38 cellular contexts compared by ENCODE assay signal in the genomic region with DNA sequence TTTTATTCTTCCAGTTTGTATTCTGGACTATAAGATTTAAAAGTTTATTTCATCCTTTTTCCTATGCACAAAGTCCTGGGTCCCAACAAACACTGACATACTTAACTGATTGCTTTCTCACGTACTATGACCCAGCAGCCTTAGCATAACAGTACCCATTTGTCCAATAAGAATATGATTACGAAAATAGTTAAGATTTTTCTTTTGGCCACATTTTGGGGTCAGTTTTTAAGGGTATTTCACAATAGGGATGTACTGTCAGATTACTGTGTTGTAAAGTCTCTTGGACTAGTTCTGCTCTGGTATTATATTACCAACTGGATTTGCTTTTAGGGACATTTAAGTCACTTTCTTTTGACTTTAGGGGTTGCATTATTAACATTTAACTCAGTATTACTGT. TPM values are rescaled to one million over a fixed set of nuclear protein-coding genes. Genes with fewer than 3 reads are reported as not detected.
DNase-seq lines count a peak whose midpoint lies in the region; ATAC-seq, FAIRE-seq and TF ChIP-seq lines count a peak whose summit lies in the region.
"Had no signal": no experiment of that assay in that cellular context is flagged by ENCODE, and none has a peak within 500 bp of the region (broad histone marks: within the 10 kb centered on the region; RNA-seq: fewer than 3 reads in every experiment).

No MANE protein-coding gene starts in this region.

- BruUV-seq in K562 (replicated peaks; lab: Mats Ljungman, UMichigan) (no TSS peak), PC-3 (replicated peaks; lab: Mats Ljungman, UMichigan) (no TSS peak), Calu3 (replicated peaks; lab: Mats Ljungman, UMichigan) (no TSS peak)

- no peaks in the 10 kb centered on the region for H3K9me2 ChIP-seq in PC-3 (replicated peaks; ENCODE audit: low read length)

- H2AFZ ChIP-seq in K562 (ENCODE audit: low read depth, low read length) (no peak overlapping the region), PC-3 (ENCODE audit: low read length) (no peak overlapping the region)

- peak; percentile 37 for ATAC-seq in Right ventricle myocardium inferior
- no peak for ATAC-seq in K562
- no peak for ATAC-seq in PC-3
- ATAC-seq: activated CD8-positive, alpha-beta memory T cell treated with anti-CD3 and anti-CD28 coated beads, Interleukin-2, amount 10 ng/mL, durations not matched to agents 7 days and 5 days; activated T-cell treated with anti-CD3 and anti-CD28 coated beads, Interleukin-2, amount 50 U/mL, for 72 hours; naive thymus-derived CD4-positive, alpha-beta T cell; stimulated activated naive CD8-positive, alpha-beta T cell treated with anti-CD3 and anti-CD28 coated beads, Interleukin-15, amount 100 ng/mL, for 72 hours had no signal

- POLR2A ChIA-PET in K562 (lab: Yijun Ruan, JAX): interaction anchor here (0.6 kb wide), 1 partner anchor 89 kb away, joined by 3 read pairs; no protein-coding TSS in a partner anchor
- POLR2A ChIA-PET in PC-3 (lab: Charles Lee; ENCODE audit: unreplicated experiment): no interaction called here
- POLR2A ChIA-PET in HEK293T (lab: Yijun Ruan, JAX): no interaction called here

- no peak overlapping the region for H3K27ac ChIP-seq in K562 (ENCODE audit: extremely low read depth, low read depth, low read length)
- H3K27ac ChIP-seq in PC-3 (ENCODE audit: low read length): no peak overlapping the region
- H3K27ac ChIP-seq: adrenal gland, uterus had no signal

- H3K36me3 ChIP-seq in K562 (ENCODE audit: control insufficient read depth, insufficient read depth, low read length) (no peaks in the 10 kb centered on the region), PC-3 (ENCODE audit: low read depth, low read length) (no peaks in the 10 kb centered on the region)
- H3K36me3 ChIP-seq: adrenal gland, uterus had no signal

- 0% methylated on average over 2 of the region's 2 CpGs for WGBS in K562 (ENCODE audit: insufficient coverage, low coverage, missing lambda C conversion rate)

- H3K27me3 ChIP-seq in K562 (ENCODE audit: control insufficient read depth in 2 of 2, insufficient read depth in 2 of 2, low read length in 2 of 2) (peaks cover 0 to 4% of the 10 kb centered on the region in 2 experiments; a peak in 1 of 5 replicates), PC-3 (ENCODE audit: low read length) (no peaks in the 10 kb centered on the region)
- H3K27me3 ChIP-seq: adrenal gland, uterus had no signal

- no peak overlapping the region for H3K4me3 Mint-ChIP-seq in HFFc6
- no peak overlapping the region for H3K4me3 Mint-ChIP-seq in Calu3 (ENCODE audit: low read depth, unreplicated experiment)
- H3K4me3 Mint-ChIP-seq: activated CD4-positive, alpha-beta T cell treated with anti-CD3 and anti-CD28 coated beads, Interleukin-2, amount 10 ng/mL, durations not matched to agents 7 days and 5 days; activated CD8-positive, alpha-beta memory T cell treated with anti-CD3 and anti-CD28 coated beads, Interleukin-2, amount 10 ng/mL, durations not matched to agents 7 days and 5 days; activated T-cell treated with anti-CD3 and anti-CD28 coated beads, Interleukin-2, amount 50 U/mL, for 72 hours; mesothelial cell of epicardium; stimulated activated naive CD8-positive, alpha-beta T cell treated with anti-CD3 and anti-CD28 coated beads, Interleukin-15, amount 100 ng/mL, for 72 hours had no signal

- H3K9ac ChIP-seq in K562 (ENCODE audit: insufficient read depth in 1 of 2, low read depth in 2 of 2, low read length in 2 of 2): no peak overlapping the region
- no peak overlapping the region for H3K9ac ChIP-seq in PC-3 (ENCODE audit: low read length)

- H3K4me3 ChIP-seq in K562: no peak overlapping the region
- H3K4me3 ChIP-seq in foreskin fibroblast (ENCODE audit: low read depth in 1 of 2, low read length in 2 of 2): no peak overlapping the region
- no peak overlapping the region for H3K4me3 ChIP-seq in PC-3 (ENCODE audit: low read length)
- H3K4me3 ChIP-seq: adrenal gland, uterus had no signal

- FAIRE-seq in K562 (lab: Jason Lieb, UNC): no peak
- FAIRE-seq: colon, H54, small intestine had no signal

- no peak for TF ChIP-seq EP300 in K562 (IDR thresholded peaks at IDR 0.05; ENCODE audit: low read length)

- TF ChIP-seq CTCF in K562 (IDR thresholded peaks at IDR 0.05 in 2 of 3, conservative IDR thresholded peaks at IDR 0.05 in 1 of 3; ENCODE audit: insufficient read depth in 2 of 3, low read depth in 1 of 3, low read length in 3 of 3): no peak
- no peak for TF ChIP-seq CTCF in foreskin fibroblast (IDR thresholded peaks at IDR 0.05; ENCODE audit: low read depth, low read length)
- TF ChIP-seq CTCF in PC-3 (conservative IDR thresholded peaks at IDR 0.05; ENCODE audit: low read depth, low read length): no peak
- TF ChIP-seq CTCF in HFFc6 (IDR thresholded peaks at IDR 0.05): no peak
- TF ChIP-seq CTCF in Calu3 (IDR thresholded peaks at IDR 0.05; ENCODE audit: unreplicated experiment): no peak

- H4K20me1 ChIP-seq in K562 (replicated peaks; ENCODE audit: control insufficient read depth, insufficient read depth, low read length) (no peaks in the 10 kb centered on the region), PC-3 (ENCODE audit: low read length) (no peaks in the 10 kb centered on the region)

- no peak for TF ChIP-seq RAD21 in K562 (CRISPR knock-in tag; conservative IDR thresholded peaks at IDR 0.05 in 1 of 2, IDR thresholded peaks at IDR 0.05 in 1 of 2)

- H3K27ac Mint-ChIP-seq in HFFc6: no peak overlapping the region
- H3K27ac Mint-ChIP-seq in Calu3 (ENCODE audit: unreplicated experiment): no peak overlapping the region
- H3K27ac Mint-ChIP-seq: activated CD4-positive, alpha-beta T cell treated with anti-CD3 and anti-CD28 coated beads, Interleukin-2, amount 10 ng/mL, durations not matched to agents 7 days and 5 days; activated CD8-positive, alpha-beta memory T cell treated with anti-CD3 and anti-CD28 coated beads, Interleukin-2, amount 10 ng/mL, durations not matched to agents 7 days and 5 days; activated T-cell treated with anti-CD3 and anti-CD28 coated beads, Interleukin-2, amount 50 U/mL, for 72 hours; mesothelial cell of epicardium; naive thymus-derived CD4-positive, alpha-beta T cell; stimulated activated naive CD8-positive, alpha-beta T cell treated with anti-CD3 and anti-CD28 coated beads, Interleukin-15, amount 100 ng/mL, for 72 hours had no signal

- H3F3A ChIP-seq in PC-3 (ENCODE audit: low read length, unreplicated experiment): no peaks in the 10 kb centered on the region

- CTCF ChIA-PET in K562 (lab: Yijun Ruan, JAX; ENCODE audit: low intra/inter-chr PET ratio): no interaction called here
- CTCF ChIA-PET in PC-3 (lab: Charles Lee): no interaction called here
- CTCF ChIA-PET in HEK293T (lab: Yijun Ruan, JAX): no interaction called here
- CTCF ChIA-PET in Calu3 (lab: Charles Lee): no interaction called here

- H3K4me1 Mint-ChIP-seq in HFFc6 (ENCODE audit: low read depth) (peaks cover 28% of the 10 kb centered on the region), Calu3 (ENCODE audit: low read depth, unreplicated experiment) (peaks cover 13% of the 10 kb centered on the region)

- intact Hi-C loops in Right ventricle myocardium inferior (cut with DNase I) (no loop called here), cardiac septum (cut with DNase I) (no loop called here), K562 (cut with micrococcal nuclease) (no loop called here), PC-3 (cut with micrococcal nuclease) (no loop called here), Calu3 (cut with micrococcal nuclease; ENCODE audit: unreplicated experiment) (loop anchor here (5.0 kb wide), 1 partner anchor 52 kb away; no protein-coding TSS in a partner anchor)

- no peaks in the 10 kb centered on the region for H3K9me1 ChIP-seq in K562 (ENCODE audit: control insufficient read depth, insufficient read depth, low read length)

- no peaks in the 10 kb centered on the region for H3K79me2 ChIP-seq in K562 (ENCODE audit: control insufficient read depth, insufficient read depth, low read length)
- peaks cover 8% of the 10 kb centered on the region; the same call in 1 of the 2 replicates for H3K79me2 ChIP-seq in PC-3 (ENCODE audit: low read length)

- no peaks in the 10 kb centered on the region for H3K27me3 Mint-ChIP-seq in HFFc6 (ENCODE audit: insufficient read depth)
- H3K27me3 Mint-ChIP-seq in Calu3 (ENCODE audit: unreplicated experiment): no peaks in the 10 kb centered on the region
- H3K27me3 Mint-ChIP-seq: activated CD4-positive, alpha-beta T cell treated with anti-CD3 and anti-CD28 coated beads, Interleukin-2, amount 10 ng/mL, durations not matched to agents 7 days and 5 days; activated CD8-positive, alpha-beta memory T cell treated with anti-CD3 and anti-CD28 coated beads, Interleukin-2, amount 10 ng/mL, durations not matched to agents 7 days and 5 days; CD4-positive, alpha-beta memory T cell; naive thymus-derived CD4-positive, alpha-beta T cell; stimulated activated naive CD8-positive, alpha-beta T cell treated with anti-CD3 and anti-CD28 coated beads, Interleukin-15, amount 100 ng/mL, for 72 hours had no signal

- TF ChIP-seq POLR2A in K562 (conservative IDR thresholded peaks at IDR 0.05): no peak

- no peaks in the 10 kb centered on the region for H3K4me1 ChIP-seq in K562 (replicated peaks in 1 of 2; ENCODE audit: control insufficient read depth in 2 of 2, insufficient read depth in 2 of 2, low read length in 2 of 2)
- peaks cover 8% of the 10 kb centered on the region; the same call in 1 of the 2 replicates for H3K4me1 ChIP-seq in PC-3 (ENCODE audit: insufficient read depth, low read length)
- H3K4me1 ChIP-seq: uterus had no signal

- in situ Hi-C loops in K562 (cut with MboI): no loop called here

- H3K9me3 Mint-ChIP-seq in HFFc6 (no peaks in the 10 kb centered on the region), Calu3 (ENCODE audit: low read depth, unreplicated experiment) (no peaks in the 10 kb centered on the region)
- H3K9me3 Mint-ChIP-seq: CD4-positive, alpha-beta memory T cell; stimulated activated naive CD8-positive, alpha-beta T cell treated with anti-CD3 and anti-CD28 coated beads, Interleukin-15, amount 100 ng/mL, for 72 hours had no signal

- DNase-seq in Right ventricle myocardium inferior (ENCODE audit: missing footprints): no peak
- no peak for DNase-seq in cardiac septum (ENCODE audit: low spot score)
- DNase-seq in K562 (ENCODE audit: extremely low read depth in 1 of 4, low spot score in 3 of 4): no peak
- DNase-seq in foreskin fibroblast: peak; percentile 28 to 56
- no peak for DNase-seq in PC-3
- DNase-seq in HEK293T (ENCODE audit: extremely low spot score): no peak
- no peak for DNase-seq in HFFc6
- no peak for DNase-seq in Calu3
- DNase-seq: 8988T; activated CD4-positive, alpha-beta T cell treated with anti-CD3 and anti-CD28 coated beads, Interleukin-2, amount 10 ng/mL, durations not matched to agents 7 days and 5 days; activated CD8-positive, alpha-beta memory T cell treated with anti-CD3 and anti-CD28 coated beads, Interleukin-2, amount 10 ng/mL, durations not matched to agents 7 days and 5 days; activated naive CD4-positive, alpha-beta T cell; activated T-cell treated with anti-CD3 and anti-CD28 coated beads, Interleukin-2, amount 50 U/mL, for 72 hours; adrenal gland; AML-193; CD4-positive, alpha-beta memory T cell; DMS 273 treated with DMSO at 0.1 percent for 48 hours; effector memory CD4-positive, alpha-beta T cell; islet precursor cell; KG1; naive thymus-derived CD4-positive, alpha-beta T cell; NCI-H1048; NCI-H187; NCI-H2171; NCI-H510A treated with DMSO at 0.1 percent for 48 hours; NK-92 treated with Interleukin-12 subunit alpha and Interleukin-12 subunit beta, amount 100 ng/mL, for 24 hours; nucleus accumbens; SHP77 treated with DMSO at 0.1 percent for 48 hours; small intestine; stimulated activated CD4-positive, alpha-beta T cell treated with anti-CD3 and anti-CD28 coated beads, Interleukin-1b, Interleukin-23, amount 100 ng/mL, for 48 hours; stimulated activated CD8-positive, alpha-beta memory T cell treated with anti-CD3 and anti-CD28 coated beads, Interleukin-4, amount 100 ng/mL, for 48 hours; stimulated activated naive CD8-positive, alpha-beta T cell treated with anti-CD3 and anti-CD28 coated beads, Interleukin-15, amount 100 ng/mL, for 72 hours; SW 1271; T1000; uterus had no signal

- no peaks in the 10 kb centered on the region for H3K36me3 Mint-ChIP-seq in HFFc6 (ENCODE audit: low read depth)
- peaks cover 9% of the 10 kb centered on the region for H3K36me3 Mint-ChIP-seq in Calu3 (ENCODE audit: insufficient read depth, unreplicated experiment)

- H3K4me2 ChIP-seq in K562 (ENCODE audit: insufficient read depth, low read length) (no peak overlapping the region), PC-3 (ENCODE audit: low read length) (no peak overlapping the region)

- H3K9me3 ChIP-seq in K562 (replicated peaks; ENCODE audit: control insufficient read depth, insufficient read depth, low read depth, low read length) (no peaks in the 10 kb centered on the region), PC-3 (ENCODE audit: low read length) (no peaks in the 10 kb centered on the region)
- H3K9me3 ChIP-seq: adrenal gland, uterus had no signal

RNA-seq across cellular contexts. Expression of a gene that starts 46.1 kb away (rescaled TPM):
- total RNA-seq in Right ventricle myocardium inferior: 4.0 TPM
- total RNA-seq in cardiac septum: 9.2 TPM
- 0.86 TPM in 1 of 2 replicates, not detected in the other for total RNA-seq in K562 (2011; cell fraction: chromatin; rRNA removed; ENCODE audit: low replicate concordance)
- 0.13 TPM in 1 of 2 replicates, not detected in the other for total RNA-seq in K562 (2011; cell fraction: nucleolus; rRNA removed)
- 0.61 and 1.1 TPM in 2 replicates for total RNA-seq in K562 (2011; cell fraction: nucleoplasm; rRNA removed)
- not detected in 2 replicates for total RNA-seq in K562 (2014; rRNA removed)
- total RNA-seq in K562 (2014; rRNA removed; fragmentation: Illumina TruSeq; extraction: Trizol): not detected in 2 replicates
- 0.11 TPM in 1 of 2 replicates, not detected in the other for total RNA-seq in K562 (2015; rRNA removed; fragmentation: Illumina TruSeq; extraction: Trizol)
- 0.25 and 0.58 TPM in 2 replicates for total RNA-seq in K562 (2021)
- polyA plus RNA-seq in K562 (2011; rRNA removed): 0.19 and 0.22 TPM in 2 replicates
- 0.07 and 0.15 TPM in 2 replicates for polyA plus RNA-seq in K562 (2011; cell fraction: cytosol; rRNA removed)
- polyA plus RNA-seq in K562 (2011; cell fraction: nucleus; rRNA removed): 0.14 and 0.38 TPM in 2 replicates
- polyA plus RNA-seq in K562 (2012): 0.03 TPM in 2 replicates
- polyA plus RNA-seq in K562 (2014; fragmentation: Illumina TruSeq; extraction: Trizol): 0.37 TPM in 1 of 2 replicates, not detected in the other
- under 1 TPM in 1 of 2 experiments, not detected in 1; 0.01 TPM for polyA plus RNA-seq in K562 (2014; fragmentation: Nextera tagmentation; extraction: Ambion mirVana)
- 0.13 TPM in 1 of 2 replicates, not detected in the other for polyA plus RNA-seq in K562 (2014; rRNA removed)
- 0.12 and 0.18 TPM in 2 replicates for polyA minus RNA-seq in K562 (2011; rRNA and poly(A)+ RNA removed)
- not detected in 2 replicates for polyA minus RNA-seq in K562 (2011; cell fraction: cytosol; rRNA and poly(A)+ RNA removed)
- 0.13 TPM in 1 of 2 replicates, not detected in the other for polyA minus RNA-seq in K562 (2011; cell fraction: nucleus; rRNA and poly(A)+ RNA removed)
- 24.7 and 26.3 TPM in 2 replicates for total RNA-seq in PC-3 (2014; rRNA removed)
- total RNA-seq in HFFc6 (2021; fragmentation: NEBNext Ultra II Directional; extraction: Animal tissue kit (Norgen Biotek cat#: 25700)): 10 to 100 TPM; 10.1 to 21.3 (median 17.4) TPM
- total RNA-seq in Calu3 (2022): 21.7 and 26.8 TPM in 2 replicates

Comparison
In these comparisons a context has a peak if more than half of its experiments do, and no peak if none do; other contexts are left out.
1. DNase-seq: peak in foreskin fibroblast (2 of 2); none in Right ventricle myocardium inferior (single experiment), cardiac septum (single experiment), K562 (0 of 4), PC-3 (single experiment), HEK293T (single experiment), HFFc6 (single experiment) and Calu3 (single experiment).